31 cellular contexts compared by ENCODE assay signal in genomic region chr7:12529971-12530710, GRCh38.
"Had no signal": no experiment of that assay in that cellular context is flagged by ENCODE, and none has a peak within 500 bp of the region (broad histone marks: within the 10 kb centered on the region; RNA-seq: fewer than 3 reads in every experiment).

No MANE protein-coding gene starts in this region.

- H3K27me3 ChIP-seq: adrenal gland, body of pancreas, esophagus muscularis mucosa, foreskin keratinocyte, gastrocnemius medialis had no signal

- H3K4me1 Mint-ChIP-seq: activated CD4-positive, alpha-beta memory T cell treated with anti-CD3 and anti-CD28 coated beads, Interleukin-2, amount 10 ng/mL, durations not matched to agents 7 days and 5 days; activated CD4-positive, alpha-beta T cell treated with anti-CD3 and anti-CD28 coated beads, Interleukin-2, amount 10 ng/mL, durations not matched to agents 7 days and 5 days; activated naive CD8-positive, alpha-beta T cell treated with anti-CD3 and anti-CD28 coated beads, Interleukin-2, amount 50 U/mL, for 24 hours; activated T-helper 17 cell treated with anti-CD3 and anti-CD28 coated beads, Interleukin-2, amount 50 U/mL, for 72 hours had no signal

- H3K36me3 Mint-ChIP-seq: activated naive CD8-positive, alpha-beta T cell had no signal

- H3K9me3 ChIP-seq: adrenal gland, body of pancreas, esophagus muscularis mucosa, gastrocnemius medialis, heart left ventricle had no signal

- H3K4me1 ChIP-seq: adrenal gland, body of pancreas, esophagus muscularis mucosa, foreskin keratinocyte, gastrocnemius medialis, heart left ventricle had no signal

- H3K4me3 ChIP-seq: adrenal gland, body of pancreas, esophagus muscularis mucosa, gastrocnemius medialis, heart left ventricle had no signal

- H3K4me3 Mint-ChIP-seq: activated CD4-positive, alpha-beta memory T cell treated with anti-CD3 and anti-CD28 coated beads, Interleukin-2, amount 10 ng/mL, durations not matched to agents 7 days and 5 days; activated CD4-positive, alpha-beta T cell treated with anti-CD3 and anti-CD28 coated beads, Interleukin-2, amount 10 ng/mL, durations not matched to agents 7 days and 5 days; activated naive CD8-positive, alpha-beta T cell; activated naive CD8-positive, alpha-beta T cell treated with anti-CD3 and anti-CD28 coated beads, Interleukin-2, amount 50 U/mL, for 24 hours; activated T-cell treated with anti-CD3 and anti-CD28 coated beads, Interleukin-2, amount 50 U/mL, for 24 hours; activated T-helper 17 cell treated with anti-CD3 and anti-CD28 coated beads, Interleukin-2, amount 50 U/mL, for 72 hours; effector memory CD8-positive, alpha-beta T cell had no signal

- H3K27ac Mint-ChIP-seq: activated CD4-positive, alpha-beta memory T cell treated with anti-CD3 and anti-CD28 coated beads, Interleukin-2, amount 10 ng/mL, durations not matched to agents 7 days and 5 days; activated CD4-positive, alpha-beta T cell treated with anti-CD3 and anti-CD28 coated beads, Interleukin-2, amount 10 ng/mL, durations not matched to agents 7 days and 5 days; activated naive CD8-positive, alpha-beta T cell; activated naive CD8-positive, alpha-beta T cell treated with anti-CD3 and anti-CD28 coated beads, Interleukin-2, amount 50 U/mL, for 24 hours; activated T-cell treated with anti-CD3 and anti-CD28 coated beads, Interleukin-2, amount 50 U/mL, for 24 hours; activated T-helper 17 cell treated with anti-CD3 and anti-CD28 coated beads, Interleukin-2, amount 50 U/mL, for 72 hours; effector memory CD8-positive, alpha-beta T cell had no signal

- H3K9me3 Mint-ChIP-seq: activated CD4-positive, alpha-beta memory T cell treated with anti-CD3 and anti-CD28 coated beads, Interleukin-2, amount 10 ng/mL, durations not matched to agents 7 days and 5 days; activated CD4-positive, alpha-beta T cell treated with anti-CD3 and anti-CD28 coated beads, Interleukin-2, amount 10 ng/mL, durations not matched to agents 7 days and 5 days; activated naive CD8-positive, alpha-beta T cell treated with anti-CD3 and anti-CD28 coated beads, Interleukin-2, amount 50 U/mL, for 24 hours; activated T-cell treated with anti-CD3 and anti-CD28 coated beads, Interleukin-2, amount 50 U/mL, for 24 hours; activated T-helper 17 cell treated with anti-CD3 and anti-CD28 coated beads, Interleukin-2, amount 50 U/mL, for 72 hours; effector memory CD8-positive, alpha-beta T cell had no signal

- ATAC-seq: activated naive CD8-positive, alpha-beta T cell treated with anti-CD3 and anti-CD28 coated beads, Interleukin-2, amount 50 U/mL, for 24 hours; activated T-helper 17 cell treated with anti-CD3 and anti-CD28 coated beads, Interleukin-2, amount 50 U/mL, for 72 hours; body of pancreas; effector memory CD8-positive, alpha-beta T cell; foreskin keratinocyte; gastrocnemius medialis; heart left ventricle had no signal

- H3K27ac ChIP-seq: adrenal gland, body of pancreas, esophagus muscularis mucosa, foreskin keratinocyte, gastrocnemius medialis, heart left ventricle had no signal

- H3K36me3 ChIP-seq: adrenal gland, esophagus muscularis mucosa, gastrocnemius medialis, heart left ventricle had no signal

- DNase-seq: activated CD4-positive, alpha-beta memory T cell treated with anti-CD3 and anti-CD28 coated beads, Interleukin-2, amount 10 ng/mL, durations not matched to agents 7 days and 5 days; activated CD4-positive, alpha-beta T cell treated with anti-CD3 and anti-CD28 coated beads for 1 hour; activated CD4-positive, alpha-beta T cell treated with anti-CD3 and anti-CD28 coated beads for 4 hours; activated CD4-positive, alpha-beta T cell treated with anti-CD3 and anti-CD28 coated beads, Interleukin-2, amount 10 ng/mL, durations not matched to agents 7 days and 5 days; activated CD4-positive, alpha-beta T cell treated with anti-CD3 and anti-CD28 coated beads, Interleukin-2, amount 50 U/mL, for 4 hours; activated CD8-positive, alpha-beta memory T cell treated with anti-CD3 and anti-CD28 coated beads, Interleukin-2, amount 50 U/mL, for 48 hours; activated effector memory CD4-positive, alpha-beta T cell treated with Interleukin-2 at 50 U/mL for 16 hours; activated gamma-delta T cell treated with Interleukin-2 at 50 U/mL for 16 hours; activated naive CD4-positive, alpha-beta T cell treated with anti-CD3 and anti-CD28 coated beads, Interleukin-2, amount 50 U/mL, for 16 hours; activated naive CD4-positive, alpha-beta T cell treated with Interleukin-2 at 50 U/mL for 16 hours; activated naive CD8-positive, alpha-beta T cell treated with anti-CD3 and anti-CD28 coated beads, Interleukin-2, amount 50 U/mL, for 24 hours; activated T-cell treated with anti-CD3 and anti-CD28 coated beads for 4 hours; activated T-cell treated with anti-CD3 and anti-CD28 coated beads, Interleukin-2, amount 50 U/mL, for 24 hours; adrenal gland; amygdala; aorta; body of pancreas; caudate nucleus; cortex of kidney; dermis blood vessel endothelial cell; effector CD4-positive, alpha-beta T cell; effector memory CD8-positive, alpha-beta T cell; erythroblast; foreskin keratinocyte; gastrocnemius medialis; glutamatergic neuron; heart left ventricle; T-helper 2 cell had no signal

- H3K27me3 Mint-ChIP-seq: activated CD4-positive, alpha-beta memory T cell treated with anti-CD3 and anti-CD28 coated beads, Interleukin-2, amount 10 ng/mL, durations not matched to agents 7 days and 5 days had no signal
